In genomic region chr6:20146291-20146690, GRCh38 we compare ENCODE assay signal across 28 cellular contexts.
"Had no signal": no experiment of that assay in that cellular context is flagged by ENCODE, and none has a peak within 500 bp of the region (broad histone marks: within the 10 kb centered on the region; RNA-seq: fewer than 3 reads in every experiment).

No MANE protein-coding gene starts in this region.

- H3K27ac Mint-ChIP-seq: dendritic cell treated with granulocyte-macrophage colony-stimulating factor and Interleukin-4, amounts not matched to agents 40 ng/mL and 50 ng/mL, for 4 days; effector memory CD8-positive, alpha-beta T cell; endodermal cell had no signal

- H3K27ac ChIP-seq: colonic mucosa, coronary artery, dorsolateral prefrontal cortex, epithelial cell of prostate, esophagus muscularis mucosa, esophagus squamous epithelium, gastrocnemius medialis, gastroesophageal sphincter, heart left ventricle, heart right ventricle had no signal

- H3K4me3 ChIP-seq: colonic mucosa, coronary artery, dorsolateral prefrontal cortex, esophagus muscularis mucosa, esophagus squamous epithelium, gastrocnemius medialis, gastroesophageal sphincter, heart left ventricle, heart right ventricle had no signal

- H3K27me3 ChIP-seq: colonic mucosa, esophagus muscularis mucosa, esophagus squamous epithelium, foreskin keratinocyte, gastrocnemius medialis, gastroesophageal sphincter, heart left ventricle, heart right ventricle had no signal

- ATAC-seq: effector memory CD8-positive, alpha-beta T cell; esophagus mucosa; gastrocnemius medialis; gastroesophageal sphincter; heart left ventricle; heart right ventricle had no signal

- DNase-seq: colonic mucosa; cortex of kidney; dermis blood vessel endothelial cell; dorsolateral prefrontal cortex; effector CD4-positive, alpha-beta T cell; effector CD8-positive, alpha-beta T cell; effector memory CD4-positive, alpha-beta T cell; effector memory CD8-positive, alpha-beta T cell; endodermal cell; erythroblast; esophagus squamous epithelium; foreskin fibroblast; gastrocnemius medialis; glutamatergic neuron; head of caudate nucleus; heart left ventricle; heart right ventricle had no signal

- H3K9me3 Mint-ChIP-seq: effector memory CD8-positive, alpha-beta T cell; endodermal cell had no signal

- H3K36me3 ChIP-seq: colonic mucosa, gastrocnemius medialis had no signal

- H3K27me3 Mint-ChIP-seq: dendritic cell treated with granulocyte-macrophage colony-stimulating factor and Interleukin-4, amounts not matched to agents 40 ng/mL and 50 ng/mL, for 4 days; effector memory CD8-positive, alpha-beta T cell had no signal

- H3K4me1 Mint-ChIP-seq: endodermal cell had no signal

- H3K4me1 ChIP-seq: colonic mucosa, esophagus squamous epithelium, gastrocnemius medialis had no signal

- FAIRE-seq: colon, endometrium, endothelial cell of umbilical vein, frontal cortex had no signal

- H3K4me3 Mint-ChIP-seq: dendritic cell treated with granulocyte-macrophage colony-stimulating factor and Interleukin-4, amounts not matched to agents 40 ng/mL and 50 ng/mL, for 4 days; effector memory CD8-positive, alpha-beta T cell; endodermal cell had no signal

- H3K9me3 ChIP-seq: colonic mucosa, esophagus muscularis mucosa, esophagus squamous epithelium, gastrocnemius medialis, gastroesophageal sphincter, heart left ventricle, heart right ventricle had no signal
